Comparison of ENCODE assay signal across 27 cellular contexts in the genomic region with DNA sequence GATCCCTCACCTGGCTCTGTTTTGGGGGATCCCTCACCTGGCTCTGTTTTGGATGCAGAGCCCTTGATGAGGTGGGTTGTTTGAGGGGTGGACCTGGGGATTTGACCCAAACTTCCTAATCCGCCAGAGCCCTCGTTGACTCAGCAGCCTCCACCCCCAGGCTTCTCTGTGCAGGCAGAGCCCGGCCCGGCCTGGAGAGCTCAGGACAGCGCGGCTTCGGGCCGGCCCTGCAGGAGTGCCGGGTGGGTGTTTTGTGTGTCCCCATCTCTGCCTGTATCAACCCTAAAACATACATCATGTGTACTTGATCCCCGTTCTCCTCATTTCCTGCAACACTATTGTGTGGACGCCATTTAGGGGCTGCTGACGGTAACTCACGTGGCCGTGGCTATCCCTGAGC.
"Had no signal": no experiment of that assay in that cellular context is flagged by ENCODE, and none has a peak within 500 bp of the region (broad histone marks: within the 10 kb centered on the region; RNA-seq: fewer than 3 reads in every experiment).

No MANE protein-coding gene starts in this region.

- H3K27ac Mint-ChIP-seq: activated B cell treated with CpG ODN at 0.5 μM for 24 hours; activated CD8-positive, alpha-beta T cell treated with anti-CD3 and anti-CD28 coated beads for 36 hours; activated naive CD8-positive, alpha-beta T cell treated with anti-CD3 and anti-CD28 coated beads, Interleukin-2, amount 50 U/mL, for 24 hours; activated T-helper 17 cell treated with anti-CD3 and anti-CD28 coated beads, Interleukin-2, amount 50 U/mL, for 72 hours; dendritic cell treated with granulocyte-macrophage colony-stimulating factor and Interleukin-4, amounts not matched to agents 40 ng/mL and 50 ng/mL, for 4 days; natural killer cell; stimulated activated effector memory CD8-positive, alpha-beta T cell treated with anti-CD3 and anti-CD28 coated beads, Interleukin-12 subunit alpha, Interleukin-12 subunit beta, amount 100 ng/mL, for 72 hours; stimulated activated naive CD8-positive, alpha-beta T cell treated with anti-CD3 and anti-CD28 coated beads, Interleukin-15, amount 100 ng/mL, for 72 hours; T-helper 2 cell treated with Interferon-gamma antibody and Interleukin-4, amounts not matched to agents 5 μg/mL and 100 μg/mL, for 36 hours had no signal

- H3K9me3 ChIP-seq: breast epithelium, esophagus muscularis mucosa, lower lobe of right lung, thyroid gland, upper lobe of left lung had no signal

- H3K27ac ChIP-seq: esophagus muscularis mucosa, foreskin keratinocyte, lower lobe of right lung, neural progenitor cell, thyroid gland, upper lobe of left lung had no signal

- ATAC-seq: activated CD8-positive, alpha-beta T cell treated with anti-CD3 and anti-CD28 coated beads for 36 hours; activated naive CD8-positive, alpha-beta T cell treated with anti-CD3 and anti-CD28 coated beads, Interleukin-2, amount 50 U/mL, for 24 hours; activated T-cell treated with anti-CD3 and anti-CD28 coated beads, Interleukin-2, amount 50 U/mL, for 4 hours; activated T-helper 17 cell treated with anti-CD3 and anti-CD28 coated beads, Interleukin-2, amount 50 U/mL, for 72 hours; foreskin keratinocyte; lower lobe of right lung; natural killer cell; sciatic nerve; stimulated activated effector memory CD8-positive, alpha-beta T cell treated with anti-CD3 and anti-CD28 coated beads, Interleukin-12 subunit alpha, Interleukin-12 subunit beta, amount 100 ng/mL, for 72 hours; stimulated activated naive CD8-positive, alpha-beta T cell treated with anti-CD3 and anti-CD28 coated beads, Interleukin-15, amount 100 ng/mL, for 72 hours had no signal

- H3K27me3 ChIP-seq: breast epithelium, foreskin keratinocyte, neural progenitor cell, thyroid gland, upper lobe of left lung had no signal

- DNase-seq: activated B cell treated with CpG ODN at 0.5 μM for 24 hours; activated CD4-positive, alpha-beta T cell treated with anti-CD3 and anti-CD28 coated beads, Interleukin-2, amount 50 U/mL, for 1 hour; activated CD8-positive, alpha-beta T cell treated with anti-CD3 and anti-CD28 coated beads for 36 hours; activated gamma-delta T cell treated with Interleukin-2 at 50 U/mL for 16 hours; activated naive CD8-positive, alpha-beta T cell treated with anti-CD3 and anti-CD28 coated beads, Interleukin-2, amount 50 U/mL, for 24 hours; activated T-cell treated with anti-CD3 and anti-CD28 coated beads, Interleukin-2, amount 50 U/mL, for 4 hours; amygdala; foreskin keratinocyte; mesendoderm; natural killer cell; stimulated activated CD4-positive, alpha-beta T cell treated with anti-CD3 and anti-CD28 coated beads, Interleukin-4, amount 100 ng/mL, for 24 hours; stimulated activated naive CD8-positive, alpha-beta T cell treated with anti-CD3 and anti-CD28 coated beads, Interleukin-15, amount 100 ng/mL, for 72 hours; substantia nigra; T-helper 1 cell; thyroid gland; upper lobe of left lung had no signal

- H3K4me1 ChIP-seq: breast epithelium, neural progenitor cell had no signal

- H3K36me3 Mint-ChIP-seq: natural killer cell; neural progenitor cell; stimulated activated effector memory CD8-positive, alpha-beta T cell treated with anti-CD3 and anti-CD28 coated beads, Interleukin-12 subunit alpha, Interleukin-12 subunit beta, amount 100 ng/mL, for 72 hours had no signal

- H3K9me3 Mint-ChIP-seq: activated B cell treated with CpG ODN at 0.5 μM for 24 hours; activated CD8-positive, alpha-beta T cell treated with anti-CD3 and anti-CD28 coated beads for 36 hours; activated naive CD8-positive, alpha-beta T cell treated with anti-CD3 and anti-CD28 coated beads, Interleukin-2, amount 50 U/mL, for 24 hours; activated T-cell treated with anti-CD3 and anti-CD28 coated beads, Interleukin-2, amount 50 U/mL, for 4 hours; activated T-helper 17 cell treated with anti-CD3 and anti-CD28 coated beads, Interleukin-2, amount 50 U/mL, for 72 hours; central memory CD8-positive, alpha-beta T cell; dendritic cell treated with granulocyte-macrophage colony-stimulating factor and Interleukin-4, amounts not matched to agents 40 ng/mL and 50 ng/mL, for 4 days; natural killer cell; stimulated activated effector memory CD8-positive, alpha-beta T cell treated with anti-CD3 and anti-CD28 coated beads, Interleukin-12 subunit alpha, Interleukin-12 subunit beta, amount 100 ng/mL, for 72 hours; stimulated activated naive CD8-positive, alpha-beta T cell treated with anti-CD3 and anti-CD28 coated beads, Interleukin-15, amount 100 ng/mL, for 72 hours; T-helper 2 cell treated with Interferon-gamma antibody and Interleukin-4, amounts not matched to agents 5 μg/mL and 100 μg/mL, for 36 hours had no signal

- H3K4me3 ChIP-seq: breast epithelium, esophagus muscularis mucosa, lower lobe of right lung, neural progenitor cell, skin epidermis, thyroid gland, upper lobe of left lung had no signal

- H3K36me3 ChIP-seq: breast epithelium, esophagus muscularis mucosa, lower lobe of right lung, neural progenitor cell, thyroid gland, upper lobe of left lung had no signal
